1 cellular context compared by ENCODE assay signal in the genomic region with DNA sequence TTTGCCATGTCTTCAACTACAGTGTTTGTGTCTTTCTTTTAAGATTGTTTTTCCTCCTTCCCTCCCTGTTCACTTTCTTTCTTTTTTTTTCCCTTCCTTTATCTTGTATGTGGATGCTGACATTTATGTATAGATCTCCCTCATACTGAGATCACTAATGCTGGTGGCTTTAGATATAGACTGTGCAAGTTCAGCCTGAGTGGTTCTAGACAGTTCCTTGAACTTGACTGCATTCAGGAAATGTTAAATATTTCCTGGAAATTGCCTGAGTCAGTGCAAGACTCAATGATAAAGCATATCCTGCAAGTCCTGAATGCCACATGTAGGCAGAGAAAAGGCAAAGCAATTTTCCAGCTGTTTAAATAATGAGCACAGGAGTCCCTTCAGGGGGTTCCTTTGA.
TF ChIP-seq lines count a peak whose summit lies in the region.

No MANE protein-coding gene starts in this region.

TF ChIP-seq in K562, 482 proteins besides CTCF, POLR2A, EP300 and RAD21 (continued from another document and continues in another):
- TF ChIP-seq, protein P1, sequence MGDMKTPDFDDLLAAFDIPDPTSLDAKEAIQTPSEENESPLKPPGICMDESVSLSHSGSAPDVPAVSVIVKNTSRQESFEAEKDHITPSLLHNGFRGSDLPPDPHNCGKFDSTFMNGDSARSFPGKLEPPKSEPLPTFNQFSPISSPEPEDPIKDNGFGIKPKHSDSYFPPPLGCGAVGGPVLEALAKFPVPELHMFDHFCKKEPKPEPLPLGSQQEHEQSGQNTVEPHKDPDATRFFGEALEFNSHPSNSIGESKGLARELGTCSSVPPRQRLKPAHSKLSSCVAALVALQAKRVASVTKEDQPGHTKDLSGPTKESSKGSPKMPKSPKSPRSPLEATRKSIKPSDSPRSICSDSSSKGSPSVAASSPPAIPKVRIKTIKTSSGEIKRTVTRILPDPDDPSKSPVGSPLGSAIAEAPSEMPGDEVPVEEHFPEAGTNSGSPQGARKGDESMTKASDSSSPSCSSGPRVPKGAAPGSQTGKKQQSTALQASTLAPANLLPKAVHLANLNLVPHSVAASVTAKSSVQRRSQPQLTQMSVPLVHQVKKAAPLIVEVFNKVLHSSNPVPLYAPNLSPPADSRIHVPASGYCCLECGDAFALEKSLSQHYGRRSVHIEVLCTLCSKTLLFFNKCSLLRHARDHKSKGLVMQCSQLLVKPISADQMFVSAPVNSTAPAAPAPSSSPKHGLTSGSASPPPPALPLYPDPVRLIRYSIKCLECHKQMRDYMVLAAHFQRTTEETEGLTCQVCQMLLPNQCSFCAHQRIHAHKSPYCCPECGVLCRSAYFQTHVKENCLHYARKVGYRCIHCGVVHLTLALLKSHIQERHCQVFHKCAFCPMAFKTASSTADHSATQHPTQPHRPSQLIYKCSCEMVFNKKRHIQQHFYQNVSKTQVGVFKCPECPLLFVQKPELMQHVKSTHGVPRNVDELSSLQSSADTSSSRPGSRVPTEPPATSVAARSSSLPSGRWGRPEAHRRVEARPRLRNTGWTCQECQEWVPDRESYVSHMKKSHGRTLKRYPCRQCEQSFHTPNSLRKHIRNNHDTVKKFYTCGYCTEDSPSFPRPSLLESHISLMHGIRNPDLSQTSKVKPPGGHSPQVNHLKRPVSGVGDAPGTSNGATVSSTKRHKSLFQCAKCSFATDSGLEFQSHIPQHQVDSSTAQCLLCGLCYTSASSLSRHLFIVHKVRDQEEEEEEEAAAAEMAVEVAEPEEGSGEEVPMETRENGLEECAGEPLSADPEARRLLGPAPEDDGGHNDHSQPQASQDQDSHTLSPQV (IDR thresholded peaks at IDR 0.05), result peak; percentile 48; the same call in 1 of the 2 replicates
- TF ChIP-seq NFIC (IDR thresholded peaks at IDR 0.05) (peak; percentile 44), TAF9B (IDR thresholded peaks at IDR 0.05; ENCODE audit: partially characterized antibody) (peak; percentile 65), ETV6 (IDR thresholded peaks at IDR 0.05; ENCODE audit: borderline replicate concordance in 1 of 2, low read depth in 2 of 2, low read length in 1 of 2) (peak; percentile 56 to 70; a peak in 2 of 4 replicates), ETV6 (CRISPR knock-in tag; IDR thresholded peaks at IDR 0.05; ENCODE audit: borderline replicate concordance) (no peak), TCF3 (CRISPR knock-in tag; IDR thresholded peaks at IDR 0.05) (peak; percentile 62), SLC30A9 (CRISPR knock-in tag; IDR thresholded peaks at IDR 0.05) (no peak), NCOA2 (IDR thresholded peaks at IDR 0.05; ENCODE audit: partially characterized antibody in 2 of 2) (peak in 1 of 2 experiments; percentile 10), SMC3 (conservative IDR thresholded peaks at IDR 0.05; ENCODE audit: insufficient read depth, low read depth, low read length) (no peak), MXI1 (IDR thresholded peaks at IDR 0.05; ENCODE audit: low read depth, low read length) (no peak), HDAC3 (IDR thresholded peaks at IDR 0.05; ENCODE audit: borderline replicate concordance, partially characterized antibody) (peak; percentile 67), ZFP36 (IDR thresholded peaks at IDR 0.05; ENCODE audit: low read depth, low read length, partially characterized antibody) (no peak), RBFOX2 (IDR thresholded peaks at IDR 0.05; ENCODE audit: low read depth, low read length) (0 out of 2 replicates have a peak, but pooled peaks have one; percentile 39), ZNF444 (CRISPR knock-in tag; IDR thresholded peaks at IDR 0.05) (no peak), POLR2H (tag; IDR thresholded peaks at IDR 0.05; ENCODE audit: low read depth) (peak; percentile 35; the same call in 1 of the 2 replicates), SAP30 (IDR thresholded peaks at IDR 0.05; ENCODE audit: borderline replicate concordance, insufficient read depth, low read depth, low read length, poor library complexity, severe bottlenecking) (no peak), SOX6 (IDR thresholded peaks at IDR 0.05) (peak; percentile 54), ZNF77 (CRISPR knock-in tag; IDR thresholded peaks at IDR 0.05) (no peak), CBX3 (IDR thresholded peaks at IDR 0.05; ENCODE audit: borderline replicate concordance in 1 of 2, low read length in 2 of 2) (no peak), TEAD4 (IDR thresholded peaks at IDR 0.05; ENCODE audit: low read length) (peak; percentile 34; the same call in 1 of the 2 replicates), TEAD4 (CRISPR knock-in tag; IDR thresholded peaks at IDR 0.05; ENCODE audit: borderline replicate concordance) (no peak), JUND (IDR thresholded peaks at IDR 0.05; ENCODE audit: borderline replicate concordance, low read depth, low read length) (peak; percentile 89), JUND (tag; IDR thresholded peaks at IDR 0.05; ENCODE audit: borderline replicate concordance, low read depth, low read length) (peak; percentile 64; the same call in 1 of the 3 replicates), NUFIP1 (IDR thresholded peaks at IDR 0.05; ENCODE audit: partially characterized antibody) (no peak), MAFK (IDR thresholded peaks at IDR 0.05; ENCODE audit: low read length) (peak; percentile 54; the same call in 1 of the 2 replicates), CCNT2 (IDR thresholded peaks at IDR 0.05; ENCODE audit: borderline replicate concordance, extremely low read depth, insufficient read length, low read depth, low read length) (no peak), TRIM28 (IDR thresholded peaks at IDR 0.05) (0 out of 2 replicates have a peak, but pooled peaks have one; percentile 18), ZNF263 (CRISPR knock-in tag; IDR thresholded peaks at IDR 0.05; ENCODE audit: borderline replicate concordance) (no peak), NCOR1 (IDR thresholded peaks at IDR 0.05) (peak; percentile 80), DPF2 (IDR thresholded peaks at IDR 0.05) (peak; percentile 93)
- TF ChIP-seq, protein P2, sequence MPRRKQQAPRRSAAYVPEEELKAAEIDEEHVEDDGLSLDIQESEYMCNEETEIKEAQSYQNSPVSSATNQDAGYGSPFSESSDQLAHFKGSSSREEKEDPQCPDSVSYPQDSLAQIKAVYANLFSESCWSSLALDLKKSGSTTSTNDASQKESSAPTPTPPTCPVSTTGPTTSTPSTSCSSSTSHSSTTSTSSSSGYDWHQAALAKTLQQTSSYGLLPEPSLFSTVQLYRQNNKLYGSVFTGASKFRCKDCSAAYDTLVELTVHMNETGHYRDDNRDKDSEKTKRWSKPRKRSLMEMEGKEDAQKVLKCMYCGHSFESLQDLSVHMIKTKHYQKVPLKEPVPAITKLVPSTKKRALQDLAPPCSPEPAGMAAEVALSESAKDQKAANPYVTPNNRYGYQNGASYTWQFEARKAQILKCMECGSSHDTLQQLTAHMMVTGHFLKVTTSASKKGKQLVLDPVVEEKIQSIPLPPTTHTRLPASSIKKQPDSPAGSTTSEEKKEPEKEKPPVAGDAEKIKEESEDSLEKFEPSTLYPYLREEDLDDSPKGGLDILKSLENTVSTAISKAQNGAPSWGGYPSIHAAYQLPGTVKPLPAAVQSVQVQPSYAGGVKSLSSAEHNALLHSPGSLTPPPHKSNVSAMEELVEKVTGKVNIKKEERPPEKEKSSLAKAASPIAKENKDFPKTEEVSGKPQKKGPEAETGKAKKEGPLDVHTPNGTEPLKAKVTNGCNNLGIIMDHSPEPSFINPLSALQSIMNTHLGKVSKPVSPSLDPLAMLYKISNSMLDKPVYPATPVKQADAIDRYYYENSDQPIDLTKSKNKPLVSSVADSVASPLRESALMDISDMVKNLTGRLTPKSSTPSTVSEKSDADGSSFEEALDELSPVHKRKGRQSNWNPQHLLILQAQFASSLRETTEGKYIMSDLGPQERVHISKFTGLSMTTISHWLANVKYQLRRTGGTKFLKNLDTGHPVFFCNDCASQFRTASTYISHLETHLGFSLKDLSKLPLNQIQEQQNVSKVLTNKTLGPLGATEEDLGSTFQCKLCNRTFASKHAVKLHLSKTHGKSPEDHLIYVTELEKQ (CRISPR knock-in tag; IDR thresholded peaks at IDR 0.05), result no peak
- TF ChIP-seq, protein P3, sequence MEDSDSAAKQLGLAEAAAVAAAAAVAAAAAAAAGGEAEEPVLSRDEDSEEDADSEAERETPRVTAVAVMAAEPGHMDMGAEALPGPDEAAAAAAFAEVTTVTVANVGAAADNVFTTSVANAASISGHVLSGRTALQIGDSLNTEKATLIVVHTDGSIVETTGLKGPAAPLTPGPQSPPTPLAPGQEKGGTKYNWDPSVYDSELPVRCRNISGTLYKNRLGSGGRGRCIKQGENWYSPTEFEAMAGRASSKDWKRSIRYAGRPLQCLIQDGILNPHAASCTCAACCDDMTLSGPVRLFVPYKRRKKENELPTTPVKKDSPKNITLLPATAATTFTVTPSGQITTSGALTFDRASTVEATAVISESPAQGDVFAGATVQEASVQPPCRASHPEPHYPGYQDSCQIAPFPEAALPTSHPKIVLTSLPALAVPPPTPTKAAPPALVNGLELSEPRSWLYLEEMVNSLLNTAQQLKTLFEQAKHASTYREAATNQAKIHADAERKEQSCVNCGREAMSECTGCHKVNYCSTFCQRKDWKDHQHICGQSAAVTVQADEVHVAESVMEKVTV (CRISPR knock-in tag; IDR thresholded peaks at IDR 0.05), result no peak
- TF ChIP-seq, protein P4, sequence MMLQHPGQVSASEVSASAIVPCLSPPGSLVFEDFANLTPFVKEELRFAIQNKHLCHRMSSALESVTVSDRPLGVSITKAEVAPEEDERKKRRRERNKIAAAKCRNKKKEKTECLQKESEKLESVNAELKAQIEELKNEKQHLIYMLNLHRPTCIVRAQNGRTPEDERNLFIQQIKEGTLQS (IDR thresholded peaks at IDR 0.05), result peak; percentile 61; the same call in 1 of the 2 replicates
- TF ChIP-seq, protein P4 (CRISPR knock-in tag; conservative IDR thresholded peaks at IDR 0.05), result no peak
- TF ChIP-seq, protein P5, sequence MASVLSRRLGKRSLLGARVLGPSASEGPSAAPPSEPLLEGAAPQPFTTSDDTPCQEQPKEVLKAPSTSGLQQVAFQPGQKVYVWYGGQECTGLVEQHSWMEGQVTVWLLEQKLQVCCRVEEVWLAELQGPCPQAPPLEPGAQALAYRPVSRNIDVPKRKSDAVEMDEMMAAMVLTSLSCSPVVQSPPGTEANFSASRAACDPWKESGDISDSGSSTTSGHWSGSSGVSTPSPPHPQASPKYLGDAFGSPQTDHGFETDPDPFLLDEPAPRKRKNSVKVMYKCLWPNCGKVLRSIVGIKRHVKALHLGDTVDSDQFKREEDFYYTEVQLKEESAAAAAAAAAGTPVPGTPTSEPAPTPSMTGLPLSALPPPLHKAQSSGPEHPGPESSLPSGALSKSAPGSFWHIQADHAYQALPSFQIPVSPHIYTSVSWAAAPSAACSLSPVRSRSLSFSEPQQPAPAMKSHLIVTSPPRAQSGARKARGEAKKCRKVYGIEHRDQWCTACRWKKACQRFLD (CRISPR knock-in tag; IDR thresholded peaks at IDR 0.05), result no peak
- TF ChIP-seq, protein P6, sequence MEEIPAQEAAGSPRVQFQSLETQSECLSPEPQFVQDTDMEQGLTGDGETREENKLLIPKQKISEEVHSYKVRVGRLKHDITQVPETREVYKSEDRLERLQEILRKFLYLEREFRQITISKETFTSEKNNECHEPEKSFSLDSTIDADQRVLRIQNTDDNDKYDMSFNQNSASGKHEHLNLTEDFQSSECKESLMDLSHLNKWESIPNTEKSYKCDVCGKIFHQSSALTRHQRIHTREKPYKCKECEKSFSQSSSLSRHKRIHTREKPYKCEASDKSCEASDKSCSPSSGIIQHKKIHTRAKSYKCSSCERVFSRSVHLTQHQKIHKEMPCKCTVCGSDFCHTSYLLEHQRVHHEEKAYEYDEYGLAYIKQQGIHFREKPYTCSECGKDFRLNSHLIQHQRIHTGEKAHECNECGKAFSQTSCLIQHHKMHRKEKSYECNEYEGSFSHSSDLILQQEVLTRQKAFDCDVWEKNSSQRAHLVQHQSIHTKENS (CRISPR knock-in tag; IDR thresholded peaks at IDR 0.05), result no peak
- TF ChIP-seq, protein P7, sequence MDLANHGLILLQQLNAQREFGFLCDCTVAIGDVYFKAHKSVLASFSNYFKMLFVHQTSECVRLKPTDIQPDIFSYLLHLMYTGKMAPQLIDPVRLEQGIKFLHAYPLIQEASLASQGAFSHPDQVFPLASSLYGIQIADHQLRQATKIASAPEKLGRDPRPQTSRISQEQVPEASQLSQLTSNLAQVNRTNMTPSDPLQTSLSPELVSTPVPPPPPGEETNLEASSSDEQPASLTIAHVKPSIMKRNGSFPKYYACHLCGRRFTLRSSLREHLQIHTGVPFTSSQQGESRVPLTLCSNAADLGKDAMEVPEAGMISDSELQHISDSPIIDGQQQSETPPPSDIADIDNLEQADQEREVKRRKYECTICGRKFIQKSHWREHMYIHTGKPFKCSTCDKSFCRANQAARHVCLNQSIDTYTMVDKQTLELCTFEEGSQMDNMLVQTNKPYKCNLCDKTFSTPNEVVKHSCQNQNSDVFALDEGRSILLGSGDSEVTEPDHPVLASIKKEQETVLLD (IDR thresholded peaks at IDR 0.05), result peak; percentile 49; the same call in 1 of the 2 replicates
- TF ChIP-seq, protein P8, sequence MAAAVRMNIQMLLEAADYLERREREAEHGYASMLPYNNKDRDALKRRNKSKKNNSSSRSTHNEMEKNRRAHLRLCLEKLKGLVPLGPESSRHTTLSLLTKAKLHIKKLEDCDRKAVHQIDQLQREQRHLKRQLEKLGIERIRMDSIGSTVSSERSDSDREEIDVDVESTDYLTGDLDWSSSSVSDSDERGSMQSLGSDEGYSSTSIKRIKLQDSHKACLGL (CRISPR knock-in tag; IDR thresholded peaks at IDR 0.05; ENCODE audit: borderline replicate concordance, poor library complexity, severe bottlenecking), result no peak
- TF ChIP-seq, protein P9, sequence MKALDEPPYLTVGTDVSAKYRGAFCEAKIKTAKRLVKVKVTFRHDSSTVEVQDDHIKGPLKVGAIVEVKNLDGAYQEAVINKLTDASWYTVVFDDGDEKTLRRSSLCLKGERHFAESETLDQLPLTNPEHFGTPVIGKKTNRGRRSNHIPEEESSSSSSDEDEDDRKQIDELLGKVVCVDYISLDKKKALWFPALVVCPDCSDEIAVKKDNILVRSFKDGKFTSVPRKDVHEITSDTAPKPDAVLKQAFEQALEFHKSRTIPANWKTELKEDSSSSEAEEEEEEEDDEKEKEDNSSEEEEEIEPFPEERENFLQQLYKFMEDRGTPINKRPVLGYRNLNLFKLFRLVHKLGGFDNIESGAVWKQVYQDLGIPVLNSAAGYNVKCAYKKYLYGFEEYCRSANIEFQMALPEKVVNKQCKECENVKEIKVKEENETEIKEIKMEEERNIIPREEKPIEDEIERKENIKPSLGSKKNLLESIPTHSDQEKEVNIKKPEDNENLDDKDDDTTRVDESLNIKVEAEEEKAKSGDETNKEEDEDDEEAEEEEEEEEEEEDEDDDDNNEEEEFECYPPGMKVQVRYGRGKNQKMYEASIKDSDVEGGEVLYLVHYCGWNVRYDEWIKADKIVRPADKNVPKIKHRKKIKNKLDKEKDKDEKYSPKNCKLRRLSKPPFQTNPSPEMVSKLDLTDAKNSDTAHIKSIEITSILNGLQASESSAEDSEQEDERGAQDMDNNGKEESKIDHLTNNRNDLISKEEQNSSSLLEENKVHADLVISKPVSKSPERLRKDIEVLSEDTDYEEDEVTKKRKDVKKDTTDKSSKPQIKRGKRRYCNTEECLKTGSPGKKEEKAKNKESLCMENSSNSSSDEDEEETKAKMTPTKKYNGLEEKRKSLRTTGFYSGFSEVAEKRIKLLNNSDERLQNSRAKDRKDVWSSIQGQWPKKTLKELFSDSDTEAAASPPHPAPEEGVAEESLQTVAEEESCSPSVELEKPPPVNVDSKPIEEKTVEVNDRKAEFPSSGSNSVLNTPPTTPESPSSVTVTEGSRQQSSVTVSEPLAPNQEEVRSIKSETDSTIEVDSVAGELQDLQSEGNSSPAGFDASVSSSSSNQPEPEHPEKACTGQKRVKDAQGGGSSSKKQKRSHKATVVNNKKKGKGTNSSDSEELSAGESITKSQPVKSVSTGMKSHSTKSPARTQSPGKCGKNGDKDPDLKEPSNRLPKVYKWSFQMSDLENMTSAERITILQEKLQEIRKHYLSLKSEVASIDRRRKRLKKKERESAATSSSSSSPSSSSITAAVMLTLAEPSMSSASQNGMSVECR (CRISPR knock-in tag; IDR thresholded peaks at IDR 0.05), result no peak
